9 cellular contexts compared by ENCODE assay signal in the genomic region with DNA sequence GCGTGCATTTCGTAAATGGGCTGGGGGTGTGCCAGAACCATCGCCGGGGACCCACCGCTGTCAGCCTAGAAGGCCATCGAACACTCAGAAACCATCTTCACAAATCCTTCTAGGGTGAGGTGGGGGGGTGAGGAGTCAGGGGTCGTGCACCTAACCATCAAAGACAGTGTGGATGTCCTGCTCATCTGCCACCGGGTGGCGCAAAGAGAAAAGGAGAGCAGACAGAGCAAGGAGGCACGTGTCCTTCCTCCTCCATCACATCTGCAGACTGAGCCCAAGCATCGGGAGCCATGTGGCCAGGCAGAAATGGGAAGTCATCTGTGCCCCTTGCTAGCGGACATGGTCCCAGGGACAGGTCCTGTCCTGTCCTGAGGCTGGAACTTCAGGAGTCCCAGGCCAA.
DNase-seq lines count a peak whose midpoint lies in the region; ATAC-seq, FAIRE-seq and TF ChIP-seq lines count a peak whose summit lies in the region.
"Had no signal": no experiment of that assay in that cellular context is flagged by ENCODE, and none has a peak within 500 bp of the region (broad histone marks: within the 10 kb centered on the region; RNA-seq: fewer than 3 reads in every experiment).

No MANE protein-coding gene starts in this region.

- no peak overlapping the region for H3K4me3 Mint-ChIP-seq in activated naive CD8-positive, alpha-beta T cell treated with anti-CD3 and anti-CD28 coated beads, Interleukin-2, amount 10 ng/mL, durations not matched to agents 7 days and 5 days

- H3K4me3 ChIP-seq in BLaER1 (no peak overlapping the region), smooth muscle cell (no peak overlapping the region)

- ATAC-seq in activated naive CD8-positive, alpha-beta T cell treated with anti-CD3 and anti-CD28 coated beads, Interleukin-2, amount 10 ng/mL, durations not matched to agents 7 days and 5 days (ENCODE audit: low read depth): peak; percentile 42
- ATAC-seq in GM21515 (IDR thresholded peaks at IDR 0.05; ENCODE audit: unreplicated experiment): no peak

- no peaks in the 10 kb centered on the region for H3K36me3 ChIP-seq in BLaER1
- no peaks in the 10 kb centered on the region for H3K36me3 ChIP-seq in smooth muscle cell (ENCODE audit: low read depth)

- peaks cover 15% of the 10 kb centered on the region; the same call in 1 of the 2 replicates for H3K4me1 ChIP-seq in BLaER1
- H3K4me1 ChIP-seq in smooth muscle cell (ENCODE audit: low read depth): no peaks in the 10 kb centered on the region

- H3K9me3 ChIP-seq in BLaER1 (no peaks in the 10 kb centered on the region), smooth muscle cell (replicated peaks; ENCODE audit: low read depth) (no peaks in the 10 kb centered on the region)

- no peaks in the 10 kb centered on the region for H3K9me3 Mint-ChIP-seq in activated naive CD8-positive, alpha-beta T cell treated with anti-CD3 and anti-CD28 coated beads, Interleukin-2, amount 10 ng/mL, durations not matched to agents 7 days and 5 days

- no peaks in the 10 kb centered on the region for H3K4me1 Mint-ChIP-seq in activated naive CD8-positive, alpha-beta T cell treated with anti-CD3 and anti-CD28 coated beads, Interleukin-2, amount 10 ng/mL, durations not matched to agents 7 days and 5 days

- H3K79me2 ChIP-seq in smooth muscle cell (ENCODE audit: low read depth): no peaks in the 10 kb centered on the region

- peak overlapping the region; percentile 26; the same call in 1 of the 2 replicates for H3K4me2 ChIP-seq in BLaER1
- H3K4me2 ChIP-seq in smooth muscle cell: no peak overlapping the region
- H3K4me2 ChIP-seq: KMS-11 had no signal

- H3K9ac ChIP-seq in BLaER1: no peak overlapping the region
- H3K9ac ChIP-seq in smooth muscle cell (ENCODE audit: low read depth): no peak overlapping the region
- H3K9ac ChIP-seq: KMS-11 had no signal

- POLR2A ChIA-PET in activated naive CD8-positive, alpha-beta T cell treated with anti-CD3 and anti-CD28 coated beads, Interleukin-2, amount 10 ng/mL, durations not matched to agents 7 days and 5 days (lab: Charles Lee): interaction anchor here (1.5 kb wide), 1 partner anchor 62 kb away, joined by 3 read pairs; the partner anchor contains the start of gene NUP50

- FAIRE-seq in GM18507 (lab: Jason Lieb, UNC): no peak

- TF ChIP-seq CTCF in smooth muscle cell (IDR thresholded peaks at IDR 0.05; ENCODE audit: borderline replicate concordance, insufficient read depth, poor library complexity, severe bottlenecking): peak; percentile 57

- no peaks in the 10 kb centered on the region for H3K27me3 ChIP-seq in BLaER1
- H3K27me3 ChIP-seq in smooth muscle cell (ENCODE audit: low read depth): no peaks in the 10 kb centered on the region

- H4K20me1 ChIP-seq in BLaER1 (no peaks in the 10 kb centered on the region), smooth muscle cell (ENCODE audit: low read depth) (no peaks in the 10 kb centered on the region)

- H2AFZ ChIP-seq in smooth muscle cell (ENCODE audit: low read depth): no peak overlapping the region

- DNase-seq in GM18507 (ENCODE audit: extremely low spot score, insufficient read length, low read depth) (peak; percentile 23), NCI-H524 (lab: John Stamatoyannopoulos, UW) (peak; percentile 89 to 91), hippocampal formation (lab: John Stamatoyannopoulos, UW) (peak; percentile 2 to 7), smooth muscle cell (lab: John Stamatoyannopoulos, UW; ENCODE audit: unreplicated experiment) (no peak), KG1 (lab: John Stamatoyannopoulos, UW) (no peak)
- DNase-seq in activated naive CD8-positive, alpha-beta T cell treated with anti-CD3 and anti-CD28 coated beads, Interleukin-2, amount 10 ng/mL, durations not matched to agents 7 days and 5 days: no peak

- no peak overlapping the region for H3K27ac Mint-ChIP-seq in activated naive CD8-positive, alpha-beta T cell treated with anti-CD3 and anti-CD28 coated beads, Interleukin-2, amount 10 ng/mL, durations not matched to agents 7 days and 5 days

- peaks cover 10% of the 10 kb centered on the region for H3K27me3 Mint-ChIP-seq in activated naive CD8-positive, alpha-beta T cell treated with anti-CD3 and anti-CD28 coated beads, Interleukin-2, amount 10 ng/mL, durations not matched to agents 7 days and 5 days

- 40% methylated on average over 12 of the region's 12 CpGs for WGBS in smooth muscle cell (ENCODE audit: low lambda C conversion rate)

- no peaks in the 10 kb centered on the region for H3K36me3 Mint-ChIP-seq in activated naive CD8-positive, alpha-beta T cell treated with anti-CD3 and anti-CD28 coated beads, Interleukin-2, amount 10 ng/mL, durations not matched to agents 7 days and 5 days

- no peak overlapping the region for H3K27ac ChIP-seq in BLaER1
- H3K27ac ChIP-seq in smooth muscle cell (ENCODE audit: low read depth): no peak overlapping the region
- H3K27ac ChIP-seq: KMS-11 had no signal

- H3F3A ChIP-seq in smooth muscle cell (ENCODE audit: low read depth): no peaks in the 10 kb centered on the region

Comparison
In these comparisons a context has a peak if more than half of its experiments do, and no peak if none do; other contexts are left out.
1. DNase-seq: peak in GM18507 (single experiment), NCI-H524 (2 of 2) and hippocampal formation (2 of 2); none in activated naive CD8-positive, alpha-beta T cell treated with anti-CD3 and anti-CD28 coated beads, Interleukin-2, amount 10 ng/mL, durations not matched to agents 7 days and 5 days (single experiment), smooth muscle cell (single experiment) and KG1 (single experiment).